Comparison of ENCODE assay signal across 8 cellular contexts in the genomic region with DNA sequence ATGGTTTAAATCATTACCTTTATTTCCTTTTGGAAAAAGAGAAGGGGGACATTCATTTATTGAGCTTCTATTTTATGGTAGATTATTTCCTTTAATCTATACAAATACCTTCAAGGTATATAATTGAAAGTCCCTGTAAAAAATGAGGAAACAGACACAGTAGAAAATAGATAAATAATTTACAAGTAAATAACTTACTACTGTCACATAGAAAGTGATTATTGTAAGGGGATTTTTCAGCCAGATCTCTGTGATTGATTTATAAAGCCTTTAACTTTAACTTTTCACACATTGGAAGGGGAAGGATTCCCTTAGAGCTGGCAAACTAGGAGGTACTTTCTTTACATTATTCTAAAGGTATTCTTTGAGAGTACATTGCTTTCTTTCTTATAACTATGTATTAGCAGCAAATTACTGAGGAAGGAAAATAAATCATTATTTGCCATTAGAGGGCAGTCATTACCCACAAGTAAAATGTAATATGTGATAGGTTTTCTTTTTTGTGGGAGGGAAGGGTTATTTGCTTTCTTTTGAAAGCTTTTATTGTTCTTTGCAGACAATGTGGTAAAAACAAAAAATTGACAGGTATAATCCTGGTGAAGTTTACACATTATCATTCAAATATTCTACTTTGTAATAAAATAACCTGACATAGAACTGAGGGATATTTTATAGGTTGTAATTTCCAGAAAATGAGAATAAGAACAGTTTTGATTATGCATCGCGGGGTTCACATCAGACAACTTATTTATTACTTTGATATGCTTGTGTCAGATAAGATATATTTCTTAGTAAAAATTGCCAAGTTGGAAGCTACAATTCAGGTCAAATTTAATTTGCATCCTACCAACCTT. TPM values are rescaled to one million over a fixed set of nuclear protein-coding genes. Genes with fewer than 3 reads are reported as not detected.
DNase-seq lines count a peak whose midpoint lies in the region; ATAC-seq, FAIRE-seq and TF ChIP-seq lines count a peak whose summit lies in the region.

No MANE protein-coding gene starts in this region.

- no peak overlapping the region for H3K27ac ChIP-seq in WERI-Rb-1

- ATAC-seq in GM21528 (IDR thresholded peaks at IDR 0.05; ENCODE audit: low FRiP score, unreplicated experiment) = peak; percentile 68
- no peak for ATAC-seq in omental fat pad (ENCODE audit: low FRiP score)

- 87 to 92% methylated on average over 2 of the region's 2 CpGs for WGBS in lower leg skin, 2 donors

- in situ Hi-C loops in G401 (cut with HindIII; ENCODE audit: low sequenced_read_pairs) = no loop called here

- TF ChIP-seq CTCF in LNCaP clone FGC (IDR thresholded peaks at IDR 0.05; ENCODE audit: control insufficient read depth, extremely low read depth, insufficient read depth) (peak; percentile 35; the same call in 1 of the 2 replicates), WI38 (IDR thresholded peaks at IDR 0.05; ENCODE audit: low read depth, low read length) (peak; percentile 13; the same call in 1 of the 2 replicates), WERI-Rb-1 (IDR thresholded peaks at IDR 0.05; ENCODE audit: low read depth, low read length) (no peak), omental fat pad (IDR thresholded peaks at IDR 0.05) (no peak), lower leg skin (IDR thresholded peaks at IDR 0.05) (no peak)

- TF ChIP-seq POLR2A in lower leg skin (IDR thresholded peaks at IDR 0.05) = no peak

- no peaks in the 10 kb centered on the region for H3K9me3 ChIP-seq in WERI-Rb-1 (ENCODE audit: severe bottlenecking)

- peak; percentile 51 for DNase-seq in G401 (ENCODE audit: low spot score)
- DNase-seq in LNCaP clone FGC (ENCODE audit: low read depth) = no peak
- no peak for DNase-seq in WERI-Rb-1
- no peak for DNase-seq in omental fat pad (ENCODE audit: low spot score)
- DNase-seq in lower leg skin (ENCODE audit: low spot score in 2 of 2) = no peak

- H3K27me3 ChIP-seq in WERI-Rb-1 (ENCODE audit: insufficient read depth, low read depth, severe bottlenecking) = no peaks in the 10 kb centered on the region

- peak; percentile 96 for FAIRE-seq in islet of Langerhans (lab: Jason Lieb, UNC)

- intact Hi-C loops in lower leg skin (cut with DNase I; ENCODE audit: low total_unique reads) = loop anchor here (5.0 kb wide), 1 partner anchor 220 kb away; no protein-coding TSS in a partner anchor

- H3K4me3 ChIP-seq in LNCaP clone FGC (ENCODE audit: low read depth, low read length) (no peak overlapping the region), WI38 (ENCODE audit: low read depth, low read length) (no peak overlapping the region), WERI-Rb-1 (ENCODE audit: low read depth, low read length) (no peak overlapping the region), lower leg skin (ENCODE audit: low read depth, poor library complexity, severe bottlenecking) (no peak overlapping the region)

- no peaks in the 10 kb centered on the region for H3K36me3 ChIP-seq in WERI-Rb-1

RNA-seq across cellular contexts. Expression of a gene that starts 24.8 kb away (rescaled TPM):
- 23.9 and 37.1 TPM in 2 replicates for total RNA-seq in G401 (2014; rRNA removed; shearing (Covaris generic))
- total RNA-seq in omental fat pad (10 to 100 TPM; 45.3 to 63.2 (median 50.4) TPM), lower leg skin (10 to 100 TPM; 40.0 to 91.9 (median 59.6) TPM)

Comparison
In these comparisons a context has a peak if more than half of its experiments do, and no peak if none do; other contexts are left out.
1. CTCF ChIP-seq: peak in LNCaP clone FGC (single experiment) and WI38 (single experiment); none in WERI-Rb-1 (single experiment), omental fat pad (0 of 3) and lower leg skin (0 of 3).